In the genomic region with DNA sequence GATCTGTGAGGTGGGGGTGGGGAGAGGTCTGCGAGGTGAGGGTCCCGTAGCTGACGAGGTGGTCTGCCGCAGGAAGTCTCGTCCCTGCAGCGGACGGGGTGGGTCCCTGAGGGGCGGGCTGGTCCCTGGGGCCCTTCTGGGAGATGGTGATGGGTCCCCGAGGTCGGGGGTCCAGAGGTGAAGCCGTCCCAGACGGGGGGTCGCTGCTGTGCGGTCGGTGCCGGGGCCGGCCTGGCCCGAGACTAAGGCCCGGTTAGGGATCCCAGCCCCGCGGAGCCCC, we compare ENCODE assay signal across 8 cellular contexts. TPM values are rescaled to one million over a fixed set of nuclear protein-coding genes. Genes with fewer than 3 reads are reported as not detected.
DNase-seq lines count a peak whose midpoint lies in the region; ATAC-seq and TF ChIP-seq lines count a peak whose summit lies in the region.

No MANE protein-coding gene starts in this region.

- no peaks in the 10 kb centered on the region for H3K27me3 Mint-ChIP-seq in T-helper 2 cell treated with Interferon-gamma antibody and Interleukin-4, amounts not matched to agents 5 μg/mL and 100 μg/mL, for 36 hours (ENCODE audit: low read depth)
- peaks cover 53% of the 10 kb centered on the region for H3K27me3 Mint-ChIP-seq in stimulated activated memory B cell treated with anti-CD40 and anti-IgM and Interleukin-4, amounts not matched to agents 10 μg/mL and 1 μg/mL and 100 μg/mL, for 72 hours

- peak overlapping the region; percentile 96 for H3K4me3 ChIP-seq in right cardiac atrium (ENCODE audit: low read length)

- under 1% methylated on average over 21 of the region's 21 CpGs for WGBS in right cardiac atrium

- H3K27ac Mint-ChIP-seq in T-helper 2 cell treated with Interferon-gamma antibody and Interleukin-4, amounts not matched to agents 5 μg/mL and 100 μg/mL, for 36 hours: peak overlapping the region; percentile 85
- peak overlapping the region; percentile 50 for H3K27ac Mint-ChIP-seq in stimulated activated memory B cell treated with anti-CD40 and anti-IgM and Interleukin-4, amounts not matched to agents 10 μg/mL and 1 μg/mL and 100 μg/mL, for 72 hours

- no peaks in the 10 kb centered on the region for H3K27me3 ChIP-seq in right cardiac atrium (ENCODE audit: control insufficient read depth, insufficient read depth)

- no peak for TF ChIP-seq CTCF in VCaP (conservative IDR thresholded peaks at IDR 0.05)

- DNase-seq in T-helper 2 cell treated with Interferon-gamma antibody and Interleukin-4, amounts not matched to agents 5 μg/mL and 100 μg/mL, for 36 hours (ENCODE audit: low spot score): no peak
- no peak for DNase-seq in T-helper 2 cell
- DNase-seq in right cardiac atrium: peak in 1 of 3 donors; percentile 44
- DNase-seq in NCI-H1105 treated with DMSO at 0.1 percent for 48 hours (lab: John Stamatoyannopoulos, UW): no peak
- DNase-seq in ureter (ENCODE audit: low spot score): no peak
- DNase-seq in DMS 273 treated with DMSO at 0.1 percent for 48 hours (lab: John Stamatoyannopoulos, UW): no peak

- no peaks in the 10 kb centered on the region for H3K9me3 ChIP-seq in right cardiac atrium (ENCODE audit: control insufficient read depth, low read length)

- no peaks in the 10 kb centered on the region for H3K9me3 Mint-ChIP-seq in T-helper 2 cell treated with Interferon-gamma antibody and Interleukin-4, amounts not matched to agents 5 μg/mL and 100 μg/mL, for 36 hours
- H3K9me3 Mint-ChIP-seq in stimulated activated memory B cell treated with anti-CD40 and anti-IgM and Interleukin-4, amounts not matched to agents 10 μg/mL and 1 μg/mL and 100 μg/mL, for 72 hours: no peaks in the 10 kb centered on the region

- peaks cover 43% of the 10 kb centered on the region for H3K36me3 Mint-ChIP-seq in T-helper 2 cell treated with Interferon-gamma antibody and Interleukin-4, amounts not matched to agents 5 μg/mL and 100 μg/mL, for 36 hours (ENCODE audit: low read depth)
- no peaks in the 10 kb centered on the region for H3K36me3 Mint-ChIP-seq in stimulated activated memory B cell treated with anti-CD40 and anti-IgM and Interleukin-4, amounts not matched to agents 10 μg/mL and 1 μg/mL and 100 μg/mL, for 72 hours

- H3K4me3 Mint-ChIP-seq in T-helper 2 cell treated with Interferon-gamma antibody and Interleukin-4, amounts not matched to agents 5 μg/mL and 100 μg/mL, for 36 hours: peak overlapping the region; percentile 99
- peak overlapping the region; percentile 73 for H3K4me3 Mint-ChIP-seq in stimulated activated memory B cell treated with anti-CD40 and anti-IgM and Interleukin-4, amounts not matched to agents 10 μg/mL and 1 μg/mL and 100 μg/mL, for 72 hours

- intact Hi-C loops in right cardiac atrium (cut with DNase I): loop anchor here in 3 of 4 donors (1.0 to 2.0 kb wide), 2 partner anchors 36 to 37 kb away; no protein-coding TSS in a partner anchor

- no peak for ATAC-seq in right cardiac atrium
- ATAC-seq in stimulated activated memory B cell treated with anti-CD40 and anti-IgM and Interleukin-4, amounts not matched to agents 10 μg/mL and 1 μg/mL and 100 μg/mL, for 72 hours: peak; percentile 54

- H3K27ac ChIP-seq in VCaP (peak overlapping the region; percentile 84), right cardiac atrium (ENCODE audit: low read length) (peak overlapping the region; percentile 95)

- H3K4me1 ChIP-seq in right cardiac atrium (ENCODE audit: control insufficient read depth, insufficient read depth, low read length): peaks cover 12% of the 10 kb centered on the region

- peaks cover 48% of the 10 kb centered on the region for H3K4me1 Mint-ChIP-seq in T-helper 2 cell treated with Interferon-gamma antibody and Interleukin-4, amounts not matched to agents 5 μg/mL and 100 μg/mL, for 36 hours (ENCODE audit: low read depth)
- H3K4me1 Mint-ChIP-seq in stimulated activated memory B cell treated with anti-CD40 and anti-IgM and Interleukin-4, amounts not matched to agents 10 μg/mL and 1 μg/mL and 100 μg/mL, for 72 hours: peaks cover 23% of the 10 kb centered on the region

RNA-seq across cellular contexts. Expression of gene PXN, which starts 0.4 kb away (rescaled TPM):
- total RNA-seq in right cardiac atrium (10 to 100 TPM; 67.8 to 89.8 (median 80.2) TPM), ureter (166 TPM)
- 77.3 TPM for polyA plus RNA-seq in right cardiac atrium

RNA-seq across cellular contexts. Expression of gene RNU4-2, which starts 26.6 kb away (rescaled TPM):
- total RNA-seq in right cardiac atrium (over 10,000 TPM; 12,754 to 31,201 (median 26,788) TPM), ureter (8,888 TPM)
- not detected for polyA plus RNA-seq in right cardiac atrium

RNA-seq across cellular contexts. Expression of gene RNU4-1, which starts 27.9 kb away (rescaled TPM):
- 1,000 to 10,000 TPM; 1,094 to 5,230 (median 2,674) TPM for total RNA-seq in right cardiac atrium
- not detected for polyA plus RNA-seq in right cardiac atrium
- total RNA-seq in ureter: 1,538 TPM

RNA-seq across cellular contexts. Expression of gene SIRT4, which starts 37.0 kb away (rescaled TPM):
- total RNA-seq in right cardiac atrium: 1 to 10 TPM; 3.0 to 6.9 (median 6.2) TPM
- polyA plus RNA-seq in right cardiac atrium: 6.0 TPM
- not detected for total RNA-seq in ureter
